ENCODE assay signal across 9 cellular contexts in genomic region chr5:76849767-76850291, GRCh38. TPM values are rescaled to one million over a fixed set of nuclear protein-coding genes. Genes with fewer than 3 reads are reported as not detected.
DNase-seq lines count a peak whose midpoint lies in the region; ATAC-seq and TF ChIP-seq lines count a peak whose summit lies in the region.
"Had no signal": no experiment of that assay in that cellular context is flagged by ENCODE, and none has a peak within 500 bp of the region (broad histone marks: within the 10 kb centered on the region; RNA-seq: fewer than 3 reads in every experiment).

Gene S100Z, plus strand, starts transcription at chr5:76850014. Its CDS starts 25,346 bp downstream, at chr5:76875360.

- H3K4me1 Mint-ChIP-seq in CD14-positive monocyte = peaks cover 76% of the 10 kb centered on the region
- H3K4me1 Mint-ChIP-seq in naive thymus-derived CD4-positive, alpha-beta T cell = peaks cover 21 to 44% (median 35%) of the 10 kb centered on the region in 7 donors

- peak; percentile 48 for DNase-seq in CD14-positive monocyte (ENCODE audit: low spot score)
- peak; percentile 82 for DNase-seq in SKM-1 (lab: John Stamatoyannopoulos, UW; ENCODE audit: unreplicated experiment)
- peak; percentile 21 for DNase-seq in activated effector memory CD4-positive, alpha-beta T cell treated with Interleukin-2 at 50 U/mL for 16 hours
- DNase-seq in naive thymus-derived CD4-positive, alpha-beta T cell = peak in 7 of 9 donors; percentile 20 to 56 (median 45)
- DNase-seq in NCI-H1694 (lab: John Stamatoyannopoulos, UW) = no peak
- no peak for DNase-seq in GM03348 (ENCODE audit: low spot score)
- no peak for DNase-seq in SW480 (ENCODE audit: low spot score)
- DNase-seq in medulla oblongata (ENCODE audit: extremely low spot score) = no peak

- H3K4me1 ChIP-seq in naive thymus-derived CD4-positive, alpha-beta T cell (ENCODE audit: control insufficient read depth in 2 of 2, insufficient read depth in 2 of 2, low read length in 2 of 2) = peaks cover 0 to 25% of the 10 kb centered on the region in 2 donors

- TF ChIP-seq CTCF in CD14-positive monocyte (IDR thresholded peaks at IDR 0.05) = no peak

- H3K4me3 Mint-ChIP-seq in CD14-positive monocyte = peak within 1 kb of the TSS; percentile 79 to 95
- H3K4me3 Mint-ChIP-seq in naive thymus-derived CD4-positive, alpha-beta T cell = peak within 1 kb of the TSS; percentile 56 to 82 (median 68)

- peak within 1 kb of the TSS; percentile 89 to 95 (median 91) for H3K27ac Mint-ChIP-seq in CD14-positive monocyte
- peak within 1 kb of the TSS; percentile 58 to 94 (median 81) for H3K27ac Mint-ChIP-seq in naive thymus-derived CD4-positive, alpha-beta T cell

- H3K27me3 ChIP-seq in naive thymus-derived CD4-positive, alpha-beta T cell (ENCODE audit: control insufficient read depth in 2 of 2, insufficient read depth in 2 of 2, low read length in 2 of 2) = no peaks in the 10 kb centered on the region

- ATAC-seq in naive thymus-derived CD4-positive, alpha-beta T cell = peak; percentile 84

- H3K36me3 Mint-ChIP-seq in CD14-positive monocyte = peaks cover 19% of the 10 kb centered on the region in 2 donors
- peaks cover 0 to 26% (median 0%) of the 10 kb centered on the region in 5 donors for H3K36me3 Mint-ChIP-seq in naive thymus-derived CD4-positive, alpha-beta T cell

- H3K27me3 Mint-ChIP-seq in CD14-positive monocyte (ENCODE audit: low read depth in 3 of 3) = no peaks in the 10 kb centered on the region
- peaks cover 0 to 2% (median 0%) of the 10 kb centered on the region in 5 donors for H3K27me3 Mint-ChIP-seq in naive thymus-derived CD4-positive, alpha-beta T cell

- CTCF ChIA-PET in naive thymus-derived CD4-positive, alpha-beta T cell (lab: Charles Lee) = no interaction called here

- POLR2A ChIA-PET in naive thymus-derived CD4-positive, alpha-beta T cell (lab: Charles Lee) = interaction anchor here (1.2 kb wide), 1 partner anchor 30 kb away, joined by 3 read pairs; no protein-coding TSS in a partner anchor

- intact Hi-C loops in CD14-positive monocyte (cut with micrococcal nuclease) = no loop called here
- intact Hi-C loops in naive thymus-derived CD4-positive, alpha-beta T cell (cut with micrococcal nuclease) = loop anchor here (1.0 to 10.0 kb wide), 2 partner anchors 31 to 135 kb away; partner anchors contain the start of genes F2R (in 1 of the 2) and F2RL1 (in 1 of the 2)

- H3K9me3 ChIP-seq in naive thymus-derived CD4-positive, alpha-beta T cell (ENCODE audit: control insufficient read depth in 2 of 3, low read length in 3 of 3) = no peaks in the 10 kb centered on the region

- peaks cover 5 to 10% (median 7%) of the 10 kb centered on the region in 7 donors for H3K9me3 Mint-ChIP-seq in CD14-positive monocyte
- peaks cover 0 to 10% (median 0%) of the 10 kb centered on the region in 11 donors for H3K9me3 Mint-ChIP-seq in naive thymus-derived CD4-positive, alpha-beta T cell

- no peaks in the 10 kb centered on the region for H3K36me3 ChIP-seq in naive thymus-derived CD4-positive, alpha-beta T cell (ENCODE audit: control insufficient read depth in 2 of 3, insufficient read depth in 3 of 3, low read length in 3 of 3)

- no peak within 1 kb of the TSS for H3K4me3 ChIP-seq in naive thymus-derived CD4-positive, alpha-beta T cell (ENCODE audit: low read length)

- H3K27ac ChIP-seq in naive thymus-derived CD4-positive, alpha-beta T cell (ENCODE audit: low read depth, low read length) = peak within 1 kb of the TSS; percentile 44

RNA-seq across cellular contexts. Expression of gene S100Z, which starts in this region (rescaled TPM):
- 10 to 100 TPM; 13.4 to 21.2 TPM for polyA plus RNA-seq in CD14-positive monocyte
- total RNA-seq in naive thymus-derived CD4-positive, alpha-beta T cell = 1 to 10 TPM in 3 of 5 experiments, not detected in 2; 1.3 to 5.3 (median 4.2) TPM
- not detected for polyA plus RNA-seq in naive thymus-derived CD4-positive, alpha-beta T cell
- total RNA-seq: lung microvascular endothelial cell had no signal

Comparison
In these comparisons a context has a peak if more than half of its experiments do, and no peak if none do; other contexts are left out.
1. RNA of gene S100Z (polyA plus RNA-seq): 13.4 to 21.2 TPM in CD14-positive monocyte; not detected in naive thymus-derived CD4-positive, alpha-beta T cell; every median in the first group is over 10 times any median in the second.
2. DNase-seq: peak in CD14-positive monocyte (single experiment), SKM-1 (single experiment), activated effector memory CD4-positive, alpha-beta T cell treated with Interleukin-2 at 50 U/mL for 16 hours (single experiment) and naive thymus-derived CD4-positive, alpha-beta T cell (7 of 9); none in NCI-H1694 (single experiment), GM03348 (single experiment), SW480 (single experiment) and medulla oblongata (single experiment).
3. intact Hi-C loops: an anchor here in naive thymus-derived CD4-positive, alpha-beta T cell (1.0 to 10.0 kb wide); none called in CD14-positive monocyte.